In genomic region chr2:201411421-201411820, GRCh38 we compare ENCODE assay signal across 19 cellular contexts. TPM values are rescaled to one million over a fixed set of nuclear protein-coding genes. Genes with fewer than 3 reads are reported as not detected.
DNase-seq lines count a peak whose midpoint lies in the region; ATAC-seq, FAIRE-seq and TF ChIP-seq lines count a peak whose summit lies in the region.
"Had no signal": no experiment of that assay in that cellular context is flagged by ENCODE, and none has a peak within 500 bp of the region (broad histone marks: within the 10 kb centered on the region; RNA-seq: fewer than 3 reads in every experiment).

No MANE protein-coding gene starts in this region.

- peaks cover 5 to 29% (median 22%) of the 10 kb centered on the region in 5 donors for H3K36me3 Mint-ChIP-seq in naive thymus-derived CD4-positive, alpha-beta T cell

- peak overlapping the region in 5 of 9 donors; percentile 22 to 59 (median 29) for H3K27ac Mint-ChIP-seq in naive thymus-derived CD4-positive, alpha-beta T cell
- H3K27ac Mint-ChIP-seq: dendritic cell treated with granulocyte-macrophage colony-stimulating factor and Interleukin-4, amounts not matched to agents 40 ng/mL and 50 ng/mL, for 4 days; HFFc6 had no signal

- intact Hi-C loops in naive thymus-derived CD4-positive, alpha-beta T cell (cut with micrococcal nuclease), result no loop called here

- no peaks in the 10 kb centered on the region for H3K27me3 ChIP-seq in bronchial epithelial cell (ENCODE audit: control insufficient read depth, insufficient read depth, low read length)
- H3K27me3 ChIP-seq in naive thymus-derived CD4-positive, alpha-beta T cell (ENCODE audit: control insufficient read depth in 2 of 2, insufficient read depth in 2 of 2, low read length in 2 of 2), result no peaks in the 10 kb centered on the region
- H3K27me3 ChIP-seq: right atrium auricular region had no signal

- peaks cover 5 to 30% (median 18%) of the 10 kb centered on the region in 7 donors for H3K4me1 Mint-ChIP-seq in naive thymus-derived CD4-positive, alpha-beta T cell

- no peak overlapping the region for H3K27ac ChIP-seq in naive thymus-derived CD4-positive, alpha-beta T cell (ENCODE audit: low read depth, low read length)
- H3K27ac ChIP-seq: epithelial cell of prostate, PC-9 had no signal

- FAIRE-seq in D721Med (lab: Jason Lieb, UNC), result peak; percentile 74
- peak; percentile 77 for FAIRE-seq in bronchial epithelial cell (lab: Jason Lieb, UNC)
- FAIRE-seq: keratinocyte had no signal

- H3K4me3 Mint-ChIP-seq in naive thymus-derived CD4-positive, alpha-beta T cell, result peak overlapping the region in 1 of 10 donors; percentile 10
- H3K4me3 Mint-ChIP-seq: dendritic cell treated with granulocyte-macrophage colony-stimulating factor and Interleukin-4, amounts not matched to agents 40 ng/mL and 50 ng/mL, for 4 days; HFFc6 had no signal

- no peaks in the 10 kb centered on the region for H3K9me3 Mint-ChIP-seq in naive thymus-derived CD4-positive, alpha-beta T cell
- H3K9me3 Mint-ChIP-seq: dendritic cell treated with granulocyte-macrophage colony-stimulating factor and Interleukin-4, amounts not matched to agents 40 ng/mL and 50 ng/mL, for 4 days; HFFc6 had no signal

- peaks cover 29 to 31% of the 10 kb centered on the region in 2 donors for H3K4me1 ChIP-seq in naive thymus-derived CD4-positive, alpha-beta T cell (ENCODE audit: control insufficient read depth in 2 of 2, insufficient read depth in 2 of 2, low read length in 2 of 2)

- CTCF ChIA-PET in naive thymus-derived CD4-positive, alpha-beta T cell (lab: Charles Lee), result no interaction called here

- H3K9me3 ChIP-seq in naive thymus-derived CD4-positive, alpha-beta T cell (ENCODE audit: control insufficient read depth in 2 of 3, low read length in 3 of 3), result no peaks in the 10 kb centered on the region
- H3K9me3 ChIP-seq: right atrium auricular region had no signal

- ATAC-seq in naive thymus-derived CD4-positive, alpha-beta T cell, result no peak
- no peak for ATAC-seq in HG02763 (IDR thresholded peaks at IDR 0.05; ENCODE audit: unreplicated experiment)

- H3K36me3 ChIP-seq in bronchial epithelial cell (ENCODE audit: control insufficient read depth, insufficient read depth, low read length), result no peaks in the 10 kb centered on the region
- H3K36me3 ChIP-seq in naive thymus-derived CD4-positive, alpha-beta T cell (ENCODE audit: control insufficient read depth in 2 of 3, insufficient read depth in 3 of 3, low read length in 3 of 3), result no peaks in the 10 kb centered on the region
- H3K36me3 ChIP-seq: right atrium auricular region had no signal

- POLR2A ChIA-PET in naive thymus-derived CD4-positive, alpha-beta T cell (lab: Charles Lee), result interaction anchor here (1.4 kb wide), 1 partner anchor 40 kb away, joined by 3 read pairs; the partner anchor contains the start of genes STRADB and TRAK2

- H3K4me3 ChIP-seq in bronchial epithelial cell (ENCODE audit: low read depth, low read length), result no peak overlapping the region
- no peak overlapping the region for H3K4me3 ChIP-seq in naive thymus-derived CD4-positive, alpha-beta T cell (ENCODE audit: low read length)
- H3K4me3 ChIP-seq: PC-9, right atrium auricular region had no signal

- DNase-seq in AG08395 (ENCODE audit: low spot score), result peak; percentile 22
- no peak for DNase-seq in D721Med (ENCODE audit: insufficient read length, low spot score)
- DNase-seq in bronchial epithelial cell (ENCODE audit: low read depth), result no peak
- no peak for DNase-seq in naive thymus-derived CD4-positive, alpha-beta T cell
- no peak for DNase-seq in ureter (ENCODE audit: low spot score)
- DNase-seq in NCI-H345 treated with DMSO at 0.1 percent for 48 hours (lab: John Stamatoyannopoulos, UW; ENCODE audit: unreplicated experiment), result no peak
- no peak for DNase-seq in hypothalamus (lab: John Stamatoyannopoulos, UW)
- DNase-seq: activated CD4-positive, alpha-beta T cell treated with anti-CD3 and anti-CD28 coated beads for 4 hours; activated naive CD4-positive, alpha-beta T cell; DMS 273 treated with DMSO at 0.1 percent for 48 hours; HFFc6; NCI-H2171; NCI-H748 treated with DMSO at 0.1 percent for 48 hours; PC-9 had no signal

- H3K27me3 Mint-ChIP-seq in naive thymus-derived CD4-positive, alpha-beta T cell, result no peaks in the 10 kb centered on the region
- H3K27me3 Mint-ChIP-seq: dendritic cell treated with granulocyte-macrophage colony-stimulating factor and Interleukin-4, amounts not matched to agents 40 ng/mL and 50 ng/mL, for 4 days had no signal

- TF ChIP-seq CTCF in D721Med (IDR thresholded peaks at IDR 0.05; ENCODE audit: insufficient read depth, missing control alignments) (no peak), bronchial epithelial cell (IDR thresholded peaks at IDR 0.05; ENCODE audit: insufficient read depth, low read length, severe bottlenecking) (no peak)

RNA-seq across cellular contexts. Expression of gene TRAK2, which starts 39.8 kb away (rescaled TPM):
- 9.2 and 12.7 TPM in 2 replicates for total RNA-seq in bronchial epithelial cell
- total RNA-seq in naive thymus-derived CD4-positive, alpha-beta T cell, result 10 to 100 TPM; 27.8 to 47.6 (median 35.2) TPM
- polyA plus RNA-seq in naive thymus-derived CD4-positive, alpha-beta T cell, result 10 to 100 TPM; 27.2 to 30.7 TPM
- total RNA-seq in ureter, result 42.7 TPM

RNA-seq across cellular contexts. Expression of gene STRADB, which starts 40.1 kb away (rescaled TPM):
- 11.3 and 21.3 TPM in 2 replicates for total RNA-seq in bronchial epithelial cell
- total RNA-seq in naive thymus-derived CD4-positive, alpha-beta T cell, result 10 to 100 TPM; 11.9 to 18.4 (median 16.1) TPM
- polyA plus RNA-seq in naive thymus-derived CD4-positive, alpha-beta T cell, result 10 to 100 TPM; 31.5 to 41.4 TPM
- 20.7 TPM for total RNA-seq in ureter

RNA-seq across cellular contexts. Expression of gene FLACC1, which starts 54.3 kb away (rescaled TPM):
- total RNA-seq in bronchial epithelial cell (0.13 and 0.26 TPM in 2 replicates), ureter (4.4 TPM)
- total RNA-seq in naive thymus-derived CD4-positive, alpha-beta T cell, result 1 to 10 TPM; 3.9 to 9.5 (median 7.4) TPM
- 1 to 10 TPM; 3.1 to 3.7 TPM for polyA plus RNA-seq in naive thymus-derived CD4-positive, alpha-beta T cell
